25 cellular contexts compared by ENCODE assay signal in genomic region chr19:4035582-4035981, GRCh38. TPM values are rescaled to one million over a fixed set of nuclear protein-coding genes. Genes with fewer than 3 reads are reported as not detected.
DNase-seq lines count a peak whose midpoint lies in the region; ATAC-seq, FAIRE-seq and TF ChIP-seq lines count a peak whose summit lies in the region.
"Had no signal": no experiment of that assay in that cellular context is flagged by ENCODE, and none has a peak within 500 bp of the region (broad histone marks: within the 10 kb centered on the region; RNA-seq: fewer than 3 reads in every experiment).

No MANE protein-coding gene starts in this region.

- H3K27ac Mint-ChIP-seq in naive thymus-derived CD4-positive, alpha-beta T cell, result no peak overlapping the region
- H3K27ac Mint-ChIP-seq in stimulated activated naive CD8-positive, alpha-beta T cell treated with anti-CD3 and anti-CD28 coated beads, Interleukin-15, amount 100 ng/mL, for 72 hours, result no peak overlapping the region
- H3K27ac Mint-ChIP-seq: nephron had no signal

- peak; percentile 92 for FAIRE-seq in GM19239 (lab: Jason Lieb, UNC)

- no peak for TF ChIP-seq CTCF in RWPE2 (IDR thresholded peaks at IDR 0.05; ENCODE audit: poor library complexity, severe bottlenecking)

- H3K27me3 ChIP-seq in RWPE2 (ENCODE audit: insufficient read depth, poor library complexity, severe bottlenecking), result no peaks in the 10 kb centered on the region
- H3K27me3 ChIP-seq in naive thymus-derived CD4-positive, alpha-beta T cell (ENCODE audit: control insufficient read depth in 2 of 2, insufficient read depth in 2 of 2, low read length in 2 of 2), result no peaks in the 10 kb centered on the region
- H3K27me3 ChIP-seq: brain microvascular endothelial cell, gastroesophageal sphincter, Peyer's patch, transverse colon had no signal

- POLR2A ChIA-PET in naive thymus-derived CD4-positive, alpha-beta T cell (lab: Charles Lee), result no interaction called here

- H3K36me3 Mint-ChIP-seq in naive thymus-derived CD4-positive, alpha-beta T cell, result peaks cover 0 to 10% (median 0%) of the 10 kb centered on the region in 5 donors

- H3K4me3 ChIP-seq in RWPE2 (ENCODE audit: severe bottlenecking), result no peak overlapping the region
- no peak overlapping the region for H3K4me3 ChIP-seq in naive thymus-derived CD4-positive, alpha-beta T cell (ENCODE audit: low read length)
- H3K4me3 ChIP-seq: gastroesophageal sphincter, GM23248, Peyer's patch, SK-N-MC, transverse colon had no signal

- no peaks in the 10 kb centered on the region for H3K4me1 ChIP-seq in RWPE2 (ENCODE audit: insufficient read depth, poor library complexity, severe bottlenecking)
- H3K4me1 ChIP-seq in naive thymus-derived CD4-positive, alpha-beta T cell (ENCODE audit: control insufficient read depth in 2 of 2, insufficient read depth in 2 of 2, low read length in 2 of 2), result no peaks in the 10 kb centered on the region
- H3K4me1 ChIP-seq: Peyer's patch, transverse colon had no signal

- no peaks in the 10 kb centered on the region for H3K9me3 ChIP-seq in RWPE2 (ENCODE audit: severe bottlenecking)
- no peaks in the 10 kb centered on the region for H3K9me3 ChIP-seq in naive thymus-derived CD4-positive, alpha-beta T cell (ENCODE audit: control insufficient read depth in 2 of 3, low read length in 3 of 3)
- H3K9me3 ChIP-seq: gastroesophageal sphincter, Peyer's patch, transverse colon had no signal

- no peak for DNase-seq in GM19239 (ENCODE audit: insufficient read length, low spot score)
- no peak for DNase-seq in RWPE2 (ENCODE audit: low spot score)
- DNase-seq in naive thymus-derived CD4-positive, alpha-beta T cell, result no peak
- DNase-seq in medulla oblongata (ENCODE audit: extremely low spot score), result no peak
- no peak for DNase-seq in retina
- no peak for DNase-seq in stimulated activated naive CD8-positive, alpha-beta T cell treated with anti-CD3 and anti-CD28 coated beads, Interleukin-15, amount 100 ng/mL, for 72 hours
- DNase-seq: brain microvascular endothelial cell; DMS 273 treated with DMSO at 0.1 percent for 48 hours; GM23248; Karpas-422; midbrain; NCI-H1105; NCI-H2081 treated with DMSO at 0.1 percent for 48 hours; NCI-H446 treated with DMSO at 0.1 percent for 48 hours; NK-92 treated with Interleukin-12 subunit alpha and Interleukin-12 subunit beta, amount 100 ng/mL, for 24 hours; Peyer's patch; posterior cingulate gyrus; stimulated activated naive CD4-positive, alpha-beta T cell; T1000; transverse colon had no signal

- H3K36me3 ChIP-seq in RWPE2 (ENCODE audit: low read depth), result peaks cover 10% of the 10 kb centered on the region
- peaks cover 0 to 73% (median 0%) of the 10 kb centered on the region in 3 experiments for H3K36me3 ChIP-seq in naive thymus-derived CD4-positive, alpha-beta T cell (ENCODE audit: control insufficient read depth in 2 of 3, insufficient read depth in 3 of 3, low read length in 3 of 3)

- ATAC-seq in RWPE2 (ENCODE audit: low read depth) (peak; percentile 16; the same call in 1 of the 3 replicates), esophagus mucosa (peak; percentile 12), GM21447 (IDR thresholded peaks at IDR 0.05; ENCODE audit: unreplicated experiment) (no peak)
- peak; percentile 23 for ATAC-seq in naive thymus-derived CD4-positive, alpha-beta T cell
- ATAC-seq in stimulated activated naive CD8-positive, alpha-beta T cell treated with anti-CD3 and anti-CD28 coated beads, Interleukin-15, amount 100 ng/mL, for 72 hours, result no peak
- ATAC-seq: gastroesophageal sphincter had no signal

- H3K27me3 Mint-ChIP-seq in naive thymus-derived CD4-positive, alpha-beta T cell, result no peaks in the 10 kb centered on the region
- H3K27me3 Mint-ChIP-seq in stimulated activated naive CD8-positive, alpha-beta T cell treated with anti-CD3 and anti-CD28 coated beads, Interleukin-15, amount 100 ng/mL, for 72 hours, result no peaks in the 10 kb centered on the region

- no peak overlapping the region for H3K27ac ChIP-seq in RWPE2 (ENCODE audit: poor library complexity, severe bottlenecking)
- H3K27ac ChIP-seq in naive thymus-derived CD4-positive, alpha-beta T cell (ENCODE audit: low read depth, low read length), result no peak overlapping the region
- H3K27ac ChIP-seq: brain microvascular endothelial cell, GM23248, Peyer's patch, SK-N-MC, transverse colon had no signal

- H3K9me3 Mint-ChIP-seq in naive thymus-derived CD4-positive, alpha-beta T cell, result no peaks in the 10 kb centered on the region
- H3K9me3 Mint-ChIP-seq in stimulated activated naive CD8-positive, alpha-beta T cell treated with anti-CD3 and anti-CD28 coated beads, Interleukin-15, amount 100 ng/mL, for 72 hours, result no peaks in the 10 kb centered on the region
- H3K9me3 Mint-ChIP-seq: nephron had no signal

- CTCF ChIA-PET in naive thymus-derived CD4-positive, alpha-beta T cell (lab: Charles Lee), result no interaction called here

- H3K4me1 Mint-ChIP-seq in naive thymus-derived CD4-positive, alpha-beta T cell, result peaks cover 0 to 7% (median 3%) of the 10 kb centered on the region in 7 donors
- H3K4me1 Mint-ChIP-seq in stimulated activated naive CD8-positive, alpha-beta T cell treated with anti-CD3 and anti-CD28 coated beads, Interleukin-15, amount 100 ng/mL, for 72 hours, result no peaks in the 10 kb centered on the region
- H3K4me1 Mint-ChIP-seq: nephron had no signal

- no peak overlapping the region for H3K4me3 Mint-ChIP-seq in naive thymus-derived CD4-positive, alpha-beta T cell
- H3K4me3 Mint-ChIP-seq in stimulated activated naive CD8-positive, alpha-beta T cell treated with anti-CD3 and anti-CD28 coated beads, Interleukin-15, amount 100 ng/mL, for 72 hours, result no peak overlapping the region
- H3K4me3 Mint-ChIP-seq: nephron had no signal

- intact Hi-C loops in naive thymus-derived CD4-positive, alpha-beta T cell (cut with micrococcal nuclease), result no loop called here

RNA-seq across cellular contexts. Expression of gene PIAS4, which starts 28.0 kb away (rescaled TPM):
- 19.3 TPM for total RNA-seq in esophagus mucosa
- total RNA-seq in naive thymus-derived CD4-positive, alpha-beta T cell, result 10 to 100 TPM; 23.9 to 40.6 (median 28.8) TPM
- 1 to 10 TPM; 3.9 to 6.8 TPM for polyA plus RNA-seq in naive thymus-derived CD4-positive, alpha-beta T cell

RNA-seq across cellular contexts. Expression of gene ZBTB7A, which starts 31.1 kb away (rescaled TPM):
- 53.7 TPM for total RNA-seq in esophagus mucosa
- total RNA-seq in naive thymus-derived CD4-positive, alpha-beta T cell, result 10 to 100 TPM; 47.4 to 76.0 (median 52.0) TPM
- polyA plus RNA-seq in naive thymus-derived CD4-positive, alpha-beta T cell, result 10 to 100 TPM; 15.3 to 45.0 TPM

RNA-seq across cellular contexts. Expression of gene EEF2, which starts 50.3 kb away (rescaled TPM):
- 2,169 TPM for total RNA-seq in esophagus mucosa
- 1,000 to 10,000 TPM; 1,791 to 2,674 (median 2,346) TPM for total RNA-seq in naive thymus-derived CD4-positive, alpha-beta T cell
- 100 to 1,000 TPM; 611 to 634 TPM for polyA plus RNA-seq in naive thymus-derived CD4-positive, alpha-beta T cell

Comparison
In these comparisons a context has a peak if more than half of its experiments do, and no peak if none do; other contexts are left out.
1. ATAC-seq: peak in RWPE2 (single experiment), esophagus mucosa (single experiment) and naive thymus-derived CD4-positive, alpha-beta T cell (single experiment); none in GM21447 (single experiment) and stimulated activated naive CD8-positive, alpha-beta T cell treated with anti-CD3 and anti-CD28 coated beads, Interleukin-15, amount 100 ng/mL, for 72 hours (single experiment).